14 cellular contexts compared by ENCODE assay signal in the genomic region with DNA sequence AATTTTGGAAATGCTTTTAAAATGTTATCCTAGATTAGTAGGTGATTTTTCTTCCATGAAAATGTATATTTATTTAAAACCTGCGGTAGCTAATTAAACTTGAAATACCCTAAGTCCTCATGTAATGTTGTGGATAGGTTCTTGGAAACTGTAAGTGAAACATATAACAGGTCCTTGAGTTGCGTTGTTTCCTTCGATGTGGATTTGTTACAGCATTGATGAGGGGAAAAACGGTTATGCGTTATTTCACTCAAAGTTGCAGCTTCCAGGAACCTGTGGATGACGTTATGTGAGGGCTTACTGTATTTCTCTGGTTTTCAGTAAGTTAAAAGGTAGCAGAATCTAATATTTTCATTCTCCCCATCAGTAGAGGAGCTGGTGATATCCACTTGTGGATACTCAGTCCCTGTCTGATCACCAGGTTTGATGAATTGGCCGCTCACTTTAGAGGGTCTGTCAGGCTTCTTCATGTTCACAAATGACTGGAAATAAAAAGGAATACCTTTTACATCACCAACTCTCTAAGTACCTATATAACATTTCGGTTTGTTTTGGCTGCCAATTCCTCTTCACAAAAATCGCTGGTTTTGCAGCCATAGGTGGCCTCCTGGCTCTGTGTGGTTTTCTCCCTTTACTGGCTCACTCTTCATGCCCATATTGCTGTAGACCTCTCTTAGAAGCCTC.
DNase-seq lines count a peak whose midpoint lies in the region; ATAC-seq and TF ChIP-seq lines count a peak whose summit lies in the region.
"Had no signal": no experiment of that assay in that cellular context is flagged by ENCODE, and none has a peak within 500 bp of the region (broad histone marks: within the 10 kb centered on the region; RNA-seq: fewer than 3 reads in every experiment).

No MANE protein-coding gene starts in this region.

- DNase-seq in HL-60 (ENCODE audit: low read depth in 1 of 2, low spot score in 1 of 2) (no peak), mesothelial cell of epicardium (ENCODE audit: low spot score in 2 of 2, unreplicated experiment in 2 of 2) (no peak), germinal center (ENCODE audit: low spot score) (no peak), DMS153 (lab: John Stamatoyannopoulos, UW) (no peak), RKO (ENCODE audit: low spot score) (no peak)
- DNase-seq: activated naive CD8-positive, alpha-beta T cell treated with anti-CD3 and anti-CD28 coated beads, Interleukin-2, amount 10 ng/mL, durations not matched to agents 7 days and 5 days; KG1; NCI-H2029; ovary; stimulated activated CD4-positive, alpha-beta T cell treated with anti-CD3 and anti-CD28 coated beads, Interleukin-2, amount 100 ng/mL, for 24 hours had no signal

- no peak for TF ChIP-seq CTCF in HL-60 (IDR thresholded peaks at IDR 0.05; ENCODE audit: insufficient read depth, low read length)
- TF ChIP-seq CTCF in brain (conservative IDR thresholded peaks at IDR 0.05) = no peak
- no peak for TF ChIP-seq CTCF in mesothelial cell of epicardium (IDR thresholded peaks at IDR 0.05; ENCODE audit: unreplicated experiment)

- no peak for ATAC-seq in HG03469 (IDR thresholded peaks at IDR 0.05; ENCODE audit: unreplicated experiment)

- no peaks in the 10 kb centered on the region for H3K9me3 ChIP-seq in subcutaneous abdominal adipose tissue (ENCODE audit: control insufficient read depth in 5 of 5, low read length in 5 of 5)
- H3K9me3 ChIP-seq: BLaER1 treated with 17β-estradiol and CSF1 and Interleukin-3, amounts not matched to agents 10 nM and 100 nM; ovary had no signal

- H3K27ac ChIP-seq in HL-60 (replicated peaks) = peak overlapping the region; percentile 31
- peak overlapping the region; percentile 96 for H3K27ac ChIP-seq in subcutaneous abdominal adipose tissue (ENCODE audit: low read depth, low read length)
- H3K27ac ChIP-seq: BLaER1 treated with 17β-estradiol and CSF1 and Interleukin-3, amounts not matched to agents 10 nM and 100 nM had no signal

- H3K4me3 ChIP-seq in HL-60 (replicated peaks; ENCODE audit: insufficient read depth, low read length) = no peak overlapping the region
- no peak overlapping the region for H3K4me3 ChIP-seq in subcutaneous abdominal adipose tissue (ENCODE audit: low read depth in 1 of 5, low read length in 5 of 5)
- H3K4me3 ChIP-seq: BLaER1 treated with 17β-estradiol and CSF1 and Interleukin-3, amounts not matched to agents 10 nM and 100 nM; ovary had no signal

- H3K9ac ChIP-seq in subcutaneous abdominal adipose tissue (ENCODE audit: low read length in 5 of 5) = no peak overlapping the region

- H3K4me1 Mint-ChIP-seq in brain (peaks cover 72% of the 10 kb centered on the region), mesothelial cell of epicardium (peaks cover 74% of the 10 kb centered on the region)

- H3K4me1 ChIP-seq in subcutaneous abdominal adipose tissue (ENCODE audit: control insufficient read depth in 5 of 5, insufficient read depth in 5 of 5, low read length in 5 of 5) = peaks cover 16 to 45% (median 40%) of the 10 kb centered on the region in 5 donors

- H3K27me3 Mint-ChIP-seq in brain (no peaks in the 10 kb centered on the region), mesothelial cell of epicardium (ENCODE audit: low read depth) (no peaks in the 10 kb centered on the region)
- H3K27me3 Mint-ChIP-seq: activated naive CD8-positive, alpha-beta T cell treated with anti-CD3 and anti-CD28 coated beads, Interleukin-2, amount 10 ng/mL, durations not matched to agents 7 days and 5 days had no signal

- H3K4me3 Mint-ChIP-seq in brain (no peak overlapping the region), mesothelial cell of epicardium (no peak overlapping the region)
- H3K4me3 Mint-ChIP-seq: activated naive CD8-positive, alpha-beta T cell treated with anti-CD3 and anti-CD28 coated beads, Interleukin-2, amount 10 ng/mL, durations not matched to agents 7 days and 5 days had no signal

- H3K36me3 Mint-ChIP-seq in brain (peaks cover 2% of the 10 kb centered on the region), mesothelial cell of epicardium (peaks cover 2% of the 10 kb centered on the region)

- H3K9me3 Mint-ChIP-seq in brain (peaks cover 0 to under 1% (median 0%) of the 10 kb centered on the region in 5 experiments), mesothelial cell of epicardium (peaks cover 2% of the 10 kb centered on the region)
- H3K9me3 Mint-ChIP-seq: activated naive CD8-positive, alpha-beta T cell treated with anti-CD3 and anti-CD28 coated beads, Interleukin-2, amount 10 ng/mL, durations not matched to agents 7 days and 5 days had no signal

- H3K27ac Mint-ChIP-seq in brain = peak overlapping the region in 3 of 5 experiments; percentile 74 to 97 (median 92)
- peak overlapping the region; percentile 97 for H3K27ac Mint-ChIP-seq in mesothelial cell of epicardium
- H3K27ac Mint-ChIP-seq: activated naive CD8-positive, alpha-beta T cell treated with anti-CD3 and anti-CD28 coated beads, Interleukin-2, amount 10 ng/mL, durations not matched to agents 7 days and 5 days had no signal

- H3K36me3 ChIP-seq in subcutaneous abdominal adipose tissue (ENCODE audit: control insufficient read depth in 5 of 5, insufficient read depth in 5 of 5, low read length in 5 of 5) = peaks cover 0 to 7% (median 0%) of the 10 kb centered on the region in 5 donors
- H3K36me3 ChIP-seq: ovary had no signal

- H3K27me3 ChIP-seq in HL-60 (ENCODE audit: insufficient read depth, poor library complexity, severe bottlenecking) (no peaks in the 10 kb centered on the region), subcutaneous abdominal adipose tissue (ENCODE audit: control insufficient read depth in 5 of 5, insufficient read depth in 4 of 5, low read length in 5 of 5) (no peaks in the 10 kb centered on the region)
- H3K27me3 ChIP-seq: BLaER1 treated with 17β-estradiol and CSF1 and Interleukin-3, amounts not matched to agents 10 nM and 100 nM; ovary had no signal
